16 cellular contexts compared by ENCODE assay signal in the genomic region with DNA sequence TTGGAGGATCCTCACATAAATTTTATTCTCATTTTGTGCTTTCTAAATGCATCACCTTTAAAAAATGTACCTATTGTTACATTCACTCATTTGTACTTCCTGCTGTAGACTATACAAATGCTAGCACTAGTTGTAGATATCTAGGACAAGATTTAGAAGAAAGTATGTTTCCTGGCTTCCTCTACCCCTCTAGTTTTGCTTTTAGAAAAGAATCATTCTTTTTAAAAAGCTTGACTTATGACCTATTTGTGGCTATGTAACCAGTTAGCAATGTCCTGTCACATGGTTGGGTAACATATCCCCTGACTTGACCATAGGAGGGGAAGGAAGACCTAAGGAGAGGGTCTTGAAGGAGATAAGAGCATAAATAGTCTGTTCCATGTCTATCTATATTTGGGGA. TPM values are rescaled to one million over a fixed set of nuclear protein-coding genes. Genes with fewer than 3 reads are reported as not detected.
DNase-seq lines count a peak whose midpoint lies in the region; ATAC-seq, FAIRE-seq and TF ChIP-seq lines count a peak whose summit lies in the region.
"Had no signal": no experiment of that assay in that cellular context is flagged by ENCODE, and none has a peak within 500 bp of the region (broad histone marks: within the 10 kb centered on the region; RNA-seq: fewer than 3 reads in every experiment).

No MANE protein-coding gene starts in this region.

- H3K4me3 ChIP-seq in OCI-LY1 (ENCODE audit: low read depth, low read length, poor library complexity, severe bottlenecking) (peak overlapping the region; percentile 28), GM12878 (no peak overlapping the region), spleen (no peak overlapping the region), right lobe of liver (no peak overlapping the region)
- H3K4me3 ChIP-seq: smooth muscle cell had no signal

- peaks cover 90% of the 10 kb centered on the region for H3K4me1 Mint-ChIP-seq in activated naive CD4-positive, alpha-beta T cell treated with anti-CD3 and anti-CD28 coated beads for 36 hours (ENCODE audit: low read depth)

- no peaks in the 10 kb centered on the region for H3K27me3 ChIP-seq in OCI-LY1 (ENCODE audit: insufficient read depth, low read length)
- no peaks in the 10 kb centered on the region for H3K27me3 ChIP-seq in GM12878 (replicated peaks in 1 of 2; ENCODE audit: control insufficient read depth in 2 of 2, insufficient read depth in 2 of 2, low read length in 1 of 2)
- H3K27me3 ChIP-seq in spleen (replicated peaks in 1 of 7): no peaks in the 10 kb centered on the region
- H3K27me3 ChIP-seq in right lobe of liver: no peaks in the 10 kb centered on the region

- TF ChIP-seq EP300 in GM12878 (IDR thresholded peaks at IDR 0.05; ENCODE audit: borderline replicate concordance in 1 of 2, control insufficient read depth in 1 of 2, low read depth in 2 of 2, low read length in 2 of 2): no peak

- RAD21 ChIA-PET in GM12878 (lab: Charles Lee; ENCODE audit: unreplicated experiment): interaction anchor here (1.5 to 21.9 kb wide), 3 partner anchors 11 to 13 kb away, joined by 3 to 443 read pairs (median 5); a partner anchor contains a TSS

- TF ChIP-seq CTCF in OCI-LY1 (IDR thresholded peaks at IDR 0.05; ENCODE audit: low read length) (no peak), GM12878 (IDR thresholded peaks at IDR 0.05 in 2 of 3, conservative IDR thresholded peaks at IDR 0.05 in 1 of 3; ENCODE audit: control insufficient read depth in 2 of 3, extremely low read depth in 1 of 3, insufficient read depth in 1 of 3, low read depth in 3 of 3, low read length in 3 of 3) (no peak), spleen (IDR thresholded peaks at IDR 0.05 in 8 of 11, conservative IDR thresholded peaks at IDR 0.05 in 3 of 11) (no peak), right lobe of liver (IDR thresholded peaks at IDR 0.05) (no peak)

- CTCF ChIA-PET in activated naive CD4-positive, alpha-beta T cell treated with anti-CD3 and anti-CD28 coated beads for 36 hours (lab: Charles Lee): interaction anchor here (0.6 to 7.8 kb wide), 7 partner anchors 9 to 1147 kb away, joined by 3 to 55 read pairs (median 3); no protein-coding TSS in a partner anchor
- CTCF ChIA-PET in GM12878 (lab: Yijun Ruan, JAX): interaction anchor here (0.7 to 16.0 kb wide), 6 partner anchors 11 to 78 kb away, joined by 3 to 263 read pairs (median 7); no protein-coding TSS in a partner anchor

- SMC1A ChIA-PET in GM12878 (lab: Charles Lee; ENCODE audit: uncharacterized antibody, unreplicated experiment): interaction anchor here (0.8 to 23.4 kb wide), 9 partner anchors 7 to 294 kb away, joined by 3 to 608 read pairs (median 4); a partner anchor contains a TSS

- H2AFZ ChIP-seq in OCI-LY1 (ENCODE audit: low read length) (no peak overlapping the region), GM12878 (ENCODE audit: control insufficient read depth, low read depth, low read length) (no peak overlapping the region)

- no peak for TF ChIP-seq RAD21 in GM12878 (IDR thresholded peaks at IDR 0.05; ENCODE audit: insufficient read depth, low read depth, low read length)

- H3K9me2 ChIP-seq in OCI-LY1 (ENCODE audit: low read depth, low read length): no peaks in the 10 kb centered on the region

- intact Hi-C loops in activated naive CD4-positive, alpha-beta T cell treated with anti-CD3 and anti-CD28 coated beads for 36 hours (cut with micrococcal nuclease): loop anchor here (1.0 to 10.0 kb wide), 6 partner anchors 10 to 1737 kb away; a partner anchor contains a TSS
- intact Hi-C loops in GM12878 (cut with micrococcal nuclease; ENCODE audit: unreplicated experiment): loop anchor here (1.0 kb wide), 1 partner anchor 16 kb away; no protein-coding TSS in a partner anchor
- intact Hi-C loops in spleen (cut with DNase I; ENCODE audit: low total_unique reads): no loop called here
- intact Hi-C loops in right lobe of liver (cut with DNase I): no loop called here

- DNase-seq in activated naive CD4-positive, alpha-beta T cell treated with anti-CD3 and anti-CD28 coated beads for 36 hours: no peak
- no peak for DNase-seq in activated naive CD4-positive, alpha-beta T cell (lab: John Stamatoyannopoulos, UW)
- DNase-seq in GM12878 (ENCODE audit: low read depth, low spot score) (no peak), spleen (no peak), NCI-H2107 (lab: John Stamatoyannopoulos, UW) (no peak), right lobe of liver (no peak), NCI-H146 (lab: John Stamatoyannopoulos, UW) (no peak)
- DNase-seq: KG1, OCI-M1 had no signal

- H3K4me2 ChIP-seq in OCI-LY1 (ENCODE audit: low read length): peak overlapping the region; percentile 70
- H3K4me2 ChIP-seq in GM12878 (ENCODE audit: control insufficient read depth, insufficient read depth): peak overlapping the region; percentile 64; the same call in 1 of the 2 replicates
- H3K4me2 ChIP-seq: smooth muscle cell had no signal

- no peaks in the 10 kb centered on the region for H3K9me3 Mint-ChIP-seq in activated naive CD4-positive, alpha-beta T cell treated with anti-CD3 and anti-CD28 coated beads for 36 hours
- H3K9me3 Mint-ChIP-seq: brain had no signal

- no peaks in the 10 kb centered on the region for H3K9me3 ChIP-seq in OCI-LY1 (ENCODE audit: low read length)
- H3K9me3 ChIP-seq in GM12878 (replicated peaks; ENCODE audit: control insufficient read depth, insufficient read depth, low read length): no peaks in the 10 kb centered on the region
- H3K9me3 ChIP-seq in spleen: no peaks in the 10 kb centered on the region
- H3K9me3 ChIP-seq in right lobe of liver: no peaks in the 10 kb centered on the region

- in situ Hi-C loops in GM12878 (cut with MboI): loop anchor here (25.0 kb wide), 1 partner anchor 500 kb away; a partner anchor contains a TSS

- POLR2A ChIA-PET in GM12878 (lab: Charles Lee): interaction anchor here (0.8 to 5.7 kb wide), 5 partner anchors 8 to 16 kb away, joined by 3 to 61 read pairs (median 5); a partner anchor contains a TSS

- no TSS peak for BruUV-seq in GM12878 (replicated peaks; lab: Mats Ljungman, UMichigan)

- H4K20me1 ChIP-seq in OCI-LY1 (ENCODE audit: insufficient read depth, low read length) (no peaks in the 10 kb centered on the region), GM12878 (ENCODE audit: control insufficient read depth, insufficient read depth) (no peaks in the 10 kb centered on the region)

- no peak for FAIRE-seq in GM12878 (lab: Jason Lieb, UNC)
- FAIRE-seq: islet of Langerhans had no signal

- H3K27ac ChIP-seq in OCI-LY1 (ENCODE audit: low read depth, low read length, poor library complexity, severe bottlenecking): peak overlapping the region; percentile 98
- peak overlapping the region; percentile 79 for H3K27ac ChIP-seq in GM12878 (ENCODE audit: control insufficient read depth, insufficient read depth)
- peak overlapping the region in 7 of 8 donors; percentile 6 to 59 (median 43) for H3K27ac ChIP-seq in spleen
- H3K27ac ChIP-seq in right lobe of liver: no peak overlapping the region
- H3K27ac ChIP-seq: VCaP had no signal

- no peaks in the 10 kb centered on the region for H3F3A ChIP-seq in OCI-LY1 (ENCODE audit: insufficient read depth, low read length)

- ATAC-seq in GM12878 (peak; percentile 5), right lobe of liver (no peak)
- ATAC-seq: HCT116, SK-N-SH treated with all-trans-retinoic acid at 6 μM for 48 hours had no signal

- peak overlapping the region; percentile 50; the same call in 1 of the 2 replicates for H3K9ac ChIP-seq in OCI-LY1 (ENCODE audit: low read length)
- H3K9ac ChIP-seq in GM12878 (ENCODE audit: control insufficient read depth, insufficient read depth, low read length): peak overlapping the region; percentile 20; the same call in 1 of the 2 replicates

- peak overlapping the region; percentile 89 for H3K27ac Mint-ChIP-seq in activated naive CD4-positive, alpha-beta T cell treated with anti-CD3 and anti-CD28 coated beads for 36 hours

- peaks cover 99% of the 10 kb centered on the region for H3K4me1 ChIP-seq in OCI-LY1 (ENCODE audit: insufficient read depth, low read length, severe bottlenecking)
- H3K4me1 ChIP-seq in GM12878 (ENCODE audit: control insufficient read depth, insufficient read depth, low read length): peaks cover 45% of the 10 kb centered on the region
- peaks cover 0 to 24% (median 2%) of the 10 kb centered on the region in 6 donors for H3K4me1 ChIP-seq in spleen
- H3K4me1 ChIP-seq in right lobe of liver: no peaks in the 10 kb centered on the region

- no peak for TF ChIP-seq POLR2A in GM12878 (IDR thresholded peaks at IDR 0.05; ENCODE audit: low read depth, low read length)
- TF ChIP-seq POLR2A in spleen (IDR thresholded peaks at IDR 0.05): no peak
- TF ChIP-seq POLR2A in right lobe of liver (IDR thresholded peaks at IDR 0.05): no peak

- peaks cover 9% of the 10 kb centered on the region; the same call in 1 of the 2 replicates for H3K36me3 ChIP-seq in OCI-LY1 (ENCODE audit: insufficient read depth, low read length)
- H3K36me3 ChIP-seq in GM12878 (ENCODE audit: control insufficient read depth in 2 of 2, insufficient read depth in 2 of 2, low read length in 1 of 2): peaks cover 3 to 8% of the 10 kb centered on the region in 2 experiments; a peak in 2 of 4 replicates
- H3K36me3 ChIP-seq in spleen: no peaks in the 10 kb centered on the region
- no peaks in the 10 kb centered on the region for H3K36me3 ChIP-seq in right lobe of liver

- peak overlapping the region; percentile 66 for H3K4me3 Mint-ChIP-seq in activated naive CD4-positive, alpha-beta T cell treated with anti-CD3 and anti-CD28 coated beads for 36 hours
- H3K4me3 Mint-ChIP-seq: brain had no signal

- H3K36me3 Mint-ChIP-seq in activated naive CD4-positive, alpha-beta T cell treated with anti-CD3 and anti-CD28 coated beads for 36 hours (ENCODE audit: low read depth): no peaks in the 10 kb centered on the region
- H3K36me3 Mint-ChIP-seq: brain had no signal

- peaks cover 96% of the 10 kb centered on the region for H3K79me2 ChIP-seq in OCI-LY1 (ENCODE audit: insufficient read depth, low read length)
- H3K79me2 ChIP-seq in GM12878 (ENCODE audit: control insufficient read depth, insufficient read depth, low read length): peaks cover 85% of the 10 kb centered on the region

- no peaks in the 10 kb centered on the region for H3K27me3 Mint-ChIP-seq in activated naive CD4-positive, alpha-beta T cell treated with anti-CD3 and anti-CD28 coated beads for 36 hours (ENCODE audit: low read depth)
- H3K27me3 Mint-ChIP-seq: brain had no signal

RNA-seq across cellular contexts. Expression of a gene that starts 13.3 kb away (rescaled TPM):
- 10 to 100 TPM; 40.6 to 44.4 TPM for total RNA-seq in activated naive CD4-positive, alpha-beta T cell treated with anti-CD3 and anti-CD28 coated beads for 36 hours
- total RNA-seq in GM12878 (2013; cell fraction: nucleolus; rRNA removed): 79.4 and 87.6 TPM in 2 replicates
- 31.5 and 34.5 TPM in 2 replicates for total RNA-seq in GM12878 (2014; rRNA removed)
- total RNA-seq in GM12878 (2014; rRNA removed; fragmentation: Illumina TruSeq; extraction: Trizol): 51.0 and 55.6 TPM in 2 replicates
- 51.9 and 54.4 TPM in 2 replicates for total RNA-seq in GM12878 (2021)
- polyA plus RNA-seq in GM12878 (2011; ENCODE audit: low read depth): 10.7 TPM
- 35.8 and 47.1 TPM in 2 replicates for polyA plus RNA-seq in GM12878 (2011; rRNA removed)
- 17.7 and 18.9 TPM in 2 replicates for polyA plus RNA-seq in GM12878 (2011; cell fraction: cytosol; rRNA removed)
- 14.0 and 16.6 TPM in 2 replicates for polyA plus RNA-seq in GM12878 (2011; cell fraction: nucleus; rRNA removed)
- 18.5 and 26.3 TPM in 2 replicates for polyA plus RNA-seq in GM12878 (2012)
- polyA plus RNA-seq in GM12878 (2014; fragmentation: Illumina TruSeq; extraction: Trizol): 30.5 and 39.0 TPM in 2 replicates
- 10 to 100 TPM; 13.3 to 15.0 TPM for polyA plus RNA-seq in GM12878 (2014; fragmentation: Nextera tagmentation; extraction: Ambion mirVana)
- polyA plus RNA-seq in GM12878 (2014; rRNA removed): 38.5 and 45.0 TPM in 2 replicates
- 10 to 100 TPM; 31.4 to 34.9 TPM for polyA plus RNA-seq in GM12878 (2016; fragmentation: Nextera tagmentation; extraction: Ambion mirVana)
- 41.1 and 45.5 TPM in 2 replicates for polyA minus RNA-seq in GM12878 (2011; rRNA and poly(A)+ RNA removed)
- polyA minus RNA-seq in GM12878 (2011; cell fraction: cytosol; rRNA and poly(A)+ RNA removed): 17.9 and 34.2 TPM in 2 replicates
- 25.5 and 30.0 TPM in 2 replicates for polyA minus RNA-seq in GM12878 (2011; cell fraction: nucleus; rRNA and poly(A)+ RNA removed)
- 10 to 100 TPM; 11.5 to 22.3 (median 16.4) TPM for total RNA-seq in spleen
- polyA plus RNA-seq in spleen: 1 to 10 TPM in 2 of 3 donors, under 1 TPM in 1; 0.90 to 1.6 (median 1.6) TPM
- total RNA-seq in right lobe of liver: 1 to 10 TPM in 3 of 6 experiments, under 1 TPM in 3; 0.81 to 4.3 (median 1.3) TPM

Comparison
In these comparisons a context has a peak if more than half of its experiments do, and no peak if none do; other contexts are left out.
1. H3K27ac ChIP-seq: peak in OCI-LY1 (single experiment), GM12878 (single experiment) and spleen (7 of 8); none in right lobe of liver (0 of 3).
2. intact Hi-C loops: an anchor here in activated naive CD4-positive, alpha-beta T cell treated with anti-CD3 and anti-CD28 coated beads for 36 hours (1.0 to 10.0 kb wide) and GM12878 (1.0 kb wide); none called in spleen and right lobe of liver.